10 cellular contexts compared by ENCODE assay signal in the genomic region with DNA sequence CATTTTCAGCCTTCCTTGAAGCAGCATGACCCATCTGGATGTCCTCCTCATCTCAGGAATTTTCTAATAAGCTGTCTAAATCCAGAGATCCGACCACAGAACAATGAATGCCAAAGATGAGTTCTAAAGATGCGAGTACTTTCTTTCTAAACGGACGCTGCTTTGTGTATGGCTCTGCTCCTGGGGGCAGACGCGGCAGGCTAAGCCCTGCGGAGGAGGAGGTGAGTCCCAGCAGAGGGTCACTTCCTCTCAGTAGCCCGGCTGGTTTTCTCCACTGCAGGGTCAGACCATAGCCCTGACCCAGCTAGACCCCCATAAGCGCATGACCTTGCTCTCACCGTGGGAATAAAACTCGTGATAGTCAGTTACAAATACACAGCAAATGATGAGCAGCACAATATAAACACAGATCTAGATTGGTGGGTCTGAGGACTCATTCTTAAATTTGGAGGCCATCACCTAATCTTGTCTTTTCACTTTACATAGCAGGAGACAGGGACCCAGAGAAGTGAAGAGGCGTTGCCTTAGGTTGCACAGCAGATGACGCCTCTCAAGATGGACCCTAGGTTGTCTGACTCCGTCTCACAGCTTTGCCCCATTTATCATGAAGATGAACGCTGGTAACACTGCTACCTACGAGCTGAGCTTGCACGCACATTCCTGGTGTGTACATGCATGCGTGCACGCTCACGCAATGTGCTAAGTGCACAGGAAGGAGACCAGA. TPM values are rescaled to one million over a fixed set of nuclear protein-coding genes. Genes with fewer than 3 reads are reported as not detected.
A peak's percentile ranks its signal among the peaks of the same experiment; 100 is the strongest.
DNase-seq lines count a peak whose midpoint lies in the region; ATAC-seq and TF ChIP-seq lines count a peak whose summit lies in the region.
"Had no signal": no experiment of that assay in that cellular context is flagged by ENCODE, and none has a peak within 500 bp of the region (broad histone marks: within the 10 kb centered on the region; RNA-seq: fewer than 3 reads in every experiment).

No MANE protein-coding gene starts in this region.

- H3K9me3 ChIP-seq in SJCRH30 (replicated peaks) (0 out of 2 replicates have a peak, but pooled peaks cover 2% of the 10 kb centered on the region), esophagus (ENCODE audit: control insufficient read depth in 2 of 2, insufficient read depth in 1 of 2, low read depth in 1 of 2, low read length in 1 of 2) (no peaks in the 10 kb centered on the region), sigmoid colon (no peaks in the 10 kb centered on the region)

- H3K4me3 ChIP-seq in SJCRH30 (no peak overlapping the region), esophagus (ENCODE audit: low read depth in 1 of 2, low read length in 2 of 2) (no peak overlapping the region), sigmoid colon (no peak overlapping the region)

- intact Hi-C loops in sigmoid colon (cut with DNase I): no loop called here

- no peak for TF ChIP-seq POLR2A in sigmoid colon (IDR thresholded peaks at IDR 0.05)

- peaks cover 35% of the 10 kb centered on the region for H3K4me1 ChIP-seq in SJCRH30
- H3K4me1 ChIP-seq in esophagus (ENCODE audit: control insufficient read depth in 2 of 2, insufficient read depth in 2 of 2, low read length in 1 of 2): peaks cover 13 to 20% of the 10 kb centered on the region in 2 donors
- H3K4me1 ChIP-seq in sigmoid colon: peaks cover 0 to 61% (median 49%) of the 10 kb centered on the region in 4 donors

- peak overlapping the region; percentile 85; the same call in 1 of the 2 replicates for H3K27ac ChIP-seq in SJCRH30
- peak overlapping the region; percentile 9 to 72 for H3K27ac ChIP-seq in esophagus (ENCODE audit: low read depth in 2 of 2, low read length in 1 of 2)
- peak overlapping the region; percentile 67 to 94 (median 90) for H3K27ac ChIP-seq in sigmoid colon

- no peak for TF ChIP-seq CTCF in sigmoid colon (IDR thresholded peaks at IDR 0.05)
- no peak for TF ChIP-seq CTCF in GM10248 (IDR thresholded peaks at IDR 0.05; ENCODE audit: control extremely low read depth, extremely low read depth, low read depth, missing control alignments)

- 65 to 69% methylated on average over 20 of the region's 20 CpGs for WGBS in esophagus, 2 donors
- 81% methylated on average over 20 of the region's 20 CpGs for WGBS in sigmoid colon, 2 donors

- H3K36me3 ChIP-seq in SJCRH30: peaks cover 13% of the 10 kb centered on the region
- H3K36me3 ChIP-seq in esophagus (ENCODE audit: control insufficient read depth in 2 of 2, insufficient read depth in 2 of 2, low read length in 1 of 2): no peaks in the 10 kb centered on the region
- no peaks in the 10 kb centered on the region for H3K36me3 ChIP-seq in sigmoid colon

- H3K27me3 ChIP-seq in SJCRH30 (no peaks in the 10 kb centered on the region), esophagus (ENCODE audit: control insufficient read depth in 1 of 2, insufficient read depth in 2 of 2, low read length in 2 of 2) (no peaks in the 10 kb centered on the region), sigmoid colon (no peaks in the 10 kb centered on the region)

- no peak for ATAC-seq in HG02678 (IDR thresholded peaks at IDR 0.05; ENCODE audit: unreplicated experiment)
- no peak for ATAC-seq in GM21717 (IDR thresholded peaks at IDR 0.05; ENCODE audit: unreplicated experiment)

- DNase-seq in ELR (ENCODE audit: low read depth) (peak; percentile 49), SJCRH30 (peak in 1 of 2 experiments; percentile 17), sigmoid colon (no peak), GM19240 (ENCODE audit: insufficient read length, low spot score) (no peak), GM10248 (ENCODE audit: extremely low spot score) (no peak)
- DNase-seq: NCI-H510A treated with DMSO at 0.1 percent for 48 hours had no signal

- TF ChIP-seq EP300 in sigmoid colon (IDR thresholded peaks at IDR 0.05): no peak

- CTCF ChIA-PET in GM10248 (lab: Yijun Ruan, JAX): interaction anchor here (2.2 kb wide), 1 partner anchor 10 kb away, joined by 6 read pairs; no protein-coding TSS in a partner anchor

- POLR2A ChIA-PET in GM10248 (lab: Yijun Ruan, JAX): interaction anchor here (1.1 kb wide), 1 partner anchor 10 kb away, joined by 3 read pairs; no protein-coding TSS in a partner anchor

RNA-seq across cellular contexts. Expression of a gene that starts 16.6 kb away (rescaled TPM):
- 12.1 and 12.3 TPM in 2 replicates for total RNA-seq in SJCRH30 (2014; rRNA removed; shearing (Covaris generic))
- 1 to 10 TPM; 3.1 to 4.7 TPM for polyA plus RNA-seq in esophagus
- 10 to 100 TPM in 3 of 4 donors, 1 to 10 TPM in 1; 9.9 to 19.7 (median 12.6) TPM for total RNA-seq in sigmoid colon
- polyA plus RNA-seq in sigmoid colon: 10 to 100 TPM in 1 of 3 donors, 1 to 10 TPM in 2; 3.6 to 10.1 (median 5.1) TPM

RNA-seq across cellular contexts. Expression of a gene that starts 39.1 kb away (rescaled TPM):
- not detected in 2 replicates for total RNA-seq in SJCRH30 (2014; rRNA removed; shearing (Covaris generic))
- not detected for polyA plus RNA-seq in esophagus
- not detected for total RNA-seq in sigmoid colon
- polyA plus RNA-seq in sigmoid colon: 1 to 10 TPM; 1.0 to 9.0 (median 4.2) TPM
- polyA plus RNA-seq: neural cell had no signal
